26 cellular contexts compared by ENCODE assay signal in the genomic region with DNA sequence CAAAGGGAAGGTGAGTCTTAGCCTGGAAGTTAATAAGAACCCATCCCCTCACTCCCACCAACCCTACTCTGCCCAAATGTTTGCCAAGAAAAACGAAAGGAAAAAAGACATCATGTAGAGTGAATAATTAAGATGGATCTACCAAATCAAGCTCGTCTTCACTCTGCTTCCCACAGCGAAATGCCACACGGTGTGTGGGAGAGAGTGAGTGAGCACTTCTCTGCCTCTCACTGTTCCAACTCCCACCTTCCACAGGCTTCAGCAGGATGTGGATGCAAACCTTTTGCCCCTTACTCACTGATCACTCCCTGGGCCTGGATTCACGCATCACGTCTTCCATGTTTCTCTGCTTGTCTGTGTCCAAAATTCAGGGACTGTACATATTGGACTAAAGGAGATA.
DNase-seq lines count a peak whose midpoint lies in the region; ATAC-seq and TF ChIP-seq lines count a peak whose summit lies in the region.
"Had no signal": no experiment of that assay in that cellular context is flagged by ENCODE, and none has a peak within 500 bp of the region (broad histone marks: within the 10 kb centered on the region; RNA-seq: fewer than 3 reads in every experiment).

No MANE protein-coding gene starts in this region.

- H3K27ac Mint-ChIP-seq in chondrocyte (ENCODE audit: unreplicated experiment) (peak overlapping the region; percentile 29), neural crest cell (ENCODE audit: unreplicated experiment) (peak overlapping the region; percentile 35)
- H3K27ac Mint-ChIP-seq: activated CD4-positive, alpha-beta T cell treated with anti-CD3 and anti-CD28 coated beads for 36 hours; dendritic cell treated with granulocyte-macrophage colony-stimulating factor and Interleukin-4, amounts not matched to agents 40 ng/mL and 50 ng/mL, for 4 days; mesothelial cell of epicardium; natural killer cell had no signal

- no peak for TF ChIP-seq CTCF in right atrium auricular region (IDR thresholded peaks at IDR 0.05)
- TF ChIP-seq CTCF in chondrocyte (IDR thresholded peaks at IDR 0.05), result no peak
- no peak for TF ChIP-seq CTCF in neural crest cell (conservative IDR thresholded peaks at IDR 0.05)
- TF ChIP-seq CTCF in lower lobe of right lung (IDR thresholded peaks at IDR 0.05), result no peak

- H3K9me3 Mint-ChIP-seq in chondrocyte (ENCODE audit: low read depth) (no peaks in the 10 kb centered on the region), neural crest cell (no peaks in the 10 kb centered on the region)
- H3K9me3 Mint-ChIP-seq: activated naive CD8-positive, alpha-beta T cell treated with anti-CD3 and anti-CD28 coated beads, Interleukin-2, amount 50 U/mL, for 24 hours; dendritic cell treated with granulocyte-macrophage colony-stimulating factor and Interleukin-4, amounts not matched to agents 40 ng/mL and 50 ng/mL, for 4 days; mesothelial cell of epicardium; natural killer cell had no signal

- intact Hi-C loops in right cardiac atrium (cut with DNase I), result no loop called here
- intact Hi-C loops in lower lobe of right lung (cut with DNase I), result no loop called here

- 91% methylated on average over 6 of the region's 6 CpGs for WGBS in right cardiac atrium

- H3K27ac ChIP-seq in right atrium auricular region (peak overlapping the region; percentile 67 to 80), right cardiac atrium (ENCODE audit: low read length) (no peak overlapping the region), lower lobe of right lung (no peak overlapping the region)
- H3K27ac ChIP-seq: HL-60, SK-N-MC, upper lobe of left lung had no signal

- H3K36me3 ChIP-seq in right atrium auricular region (no peaks in the 10 kb centered on the region), lower lobe of right lung (no peaks in the 10 kb centered on the region)
- H3K36me3 ChIP-seq: BE2C, sigmoid colon, upper lobe of left lung had no signal

- no peak overlapping the region for H3K4me3 ChIP-seq in right atrium auricular region
- no peak overlapping the region for H3K4me3 ChIP-seq in right cardiac atrium (ENCODE audit: low read length)
- no peak overlapping the region for H3K4me3 ChIP-seq in lower lobe of right lung
- H3K4me3 ChIP-seq: sigmoid colon, SK-N-MC, upper lobe of left lung had no signal

- peaks cover 39% of the 10 kb centered on the region for H3K4me1 Mint-ChIP-seq in chondrocyte (ENCODE audit: low read depth)
- H3K4me1 Mint-ChIP-seq in neural crest cell, result peaks cover 9% of the 10 kb centered on the region
- H3K4me1 Mint-ChIP-seq: natural killer cell had no signal

- H3K4me1 ChIP-seq in right atrium auricular region (peaks cover 0 to 50% of the 10 kb centered on the region in 2 donors), right cardiac atrium (ENCODE audit: control insufficient read depth, insufficient read depth, low read length) (peaks cover 9% of the 10 kb centered on the region), lower lobe of right lung (no peaks in the 10 kb centered on the region)
- H3K4me1 ChIP-seq: upper lobe of left lung had no signal

- H3K27me3 ChIP-seq in right atrium auricular region, result no peaks in the 10 kb centered on the region
- H3K27me3 ChIP-seq in right cardiac atrium (ENCODE audit: control insufficient read depth, insufficient read depth), result no peaks in the 10 kb centered on the region
- no peaks in the 10 kb centered on the region for H3K27me3 ChIP-seq in lower lobe of right lung (ENCODE audit: low read depth)
- H3K27me3 ChIP-seq: BE2C, sigmoid colon, upper lobe of left lung had no signal

- H3K9me3 ChIP-seq in right atrium auricular region (no peaks in the 10 kb centered on the region), right cardiac atrium (ENCODE audit: control insufficient read depth, low read length) (no peaks in the 10 kb centered on the region), lower lobe of right lung (no peaks in the 10 kb centered on the region)
- H3K9me3 ChIP-seq: BE2C, sigmoid colon, upper lobe of left lung had no signal

- no peak for ATAC-seq in right cardiac atrium
- no peak for ATAC-seq in GM21447 (IDR thresholded peaks at IDR 0.05; ENCODE audit: unreplicated experiment)
- ATAC-seq in lower lobe of right lung, result no peak
- ATAC-seq: activated CD4-positive, alpha-beta T cell treated with anti-CD3 and anti-CD28 coated beads for 36 hours; activated naive CD8-positive, alpha-beta T cell treated with anti-CD3 and anti-CD28 coated beads, Interleukin-2, amount 50 U/mL, for 24 hours; left colon; natural killer cell had no signal

- H3K36me3 Mint-ChIP-seq in chondrocyte (ENCODE audit: low read depth) (peaks cover 1% of the 10 kb centered on the region), neural crest cell (ENCODE audit: low read depth) (no peaks in the 10 kb centered on the region)
- H3K36me3 Mint-ChIP-seq: mesothelial cell of epicardium, natural killer cell had no signal

- H3K27me3 Mint-ChIP-seq in chondrocyte (ENCODE audit: low read depth) (no peaks in the 10 kb centered on the region), neural crest cell (ENCODE audit: low read depth) (no peaks in the 10 kb centered on the region)
- H3K27me3 Mint-ChIP-seq: activated CD4-positive, alpha-beta T cell treated with anti-CD3 and anti-CD28 coated beads for 36 hours; activated naive CD8-positive, alpha-beta T cell treated with anti-CD3 and anti-CD28 coated beads, Interleukin-2, amount 50 U/mL, for 24 hours had no signal

- H3K4me3 Mint-ChIP-seq in chondrocyte (ENCODE audit: unreplicated experiment), result no peak overlapping the region
- H3K4me3 Mint-ChIP-seq in neural crest cell, result no peak overlapping the region
- H3K4me3 Mint-ChIP-seq: activated CD4-positive, alpha-beta T cell treated with anti-CD3 and anti-CD28 coated beads for 36 hours; activated naive CD8-positive, alpha-beta T cell treated with anti-CD3 and anti-CD28 coated beads, Interleukin-2, amount 50 U/mL, for 24 hours; dendritic cell treated with granulocyte-macrophage colony-stimulating factor and Interleukin-4, amounts not matched to agents 40 ng/mL and 50 ng/mL, for 4 days; mesothelial cell of epicardium; natural killer cell had no signal

- DNase-seq in right atrium auricular region (ENCODE audit: low spot score) (no peak), right cardiac atrium (no peak), chondrocyte (ENCODE audit: low spot score) (no peak), neural crest cell (ENCODE audit: low read depth, low spot score) (no peak), COR-L47 (lab: John Stamatoyannopoulos, UW) (no peak), lower lobe of right lung (no peak), GF-D8 (lab: John Stamatoyannopoulos, UW) (no peak)
- DNase-seq: activated CD4-positive, alpha-beta T cell treated with anti-CD3 and anti-CD28 coated beads for 36 hours; activated gamma-delta T cell treated with Interleukin-2 at 50 U/mL for 16 hours; activated naive CD8-positive, alpha-beta T cell treated with anti-CD3 and anti-CD28 coated beads, Interleukin-2, amount 50 U/mL, for 24 hours; BE2C; DMS53; GDM1; Kasumi-1; left colon; natural killer cell; NCI-H187; NCI-H526 treated with DMSO at 0.1 percent for 48 hours; sigmoid colon; T-helper 2 cell had no signal

Comparison
In these comparisons a context has a peak if more than half of its experiments do, and no peak if none do; other contexts are left out.
1. H3K27ac ChIP-seq: peak in right atrium auricular region (2 of 2); none in right cardiac atrium (single experiment) and lower lobe of right lung (single experiment).